In the genomic region with DNA sequence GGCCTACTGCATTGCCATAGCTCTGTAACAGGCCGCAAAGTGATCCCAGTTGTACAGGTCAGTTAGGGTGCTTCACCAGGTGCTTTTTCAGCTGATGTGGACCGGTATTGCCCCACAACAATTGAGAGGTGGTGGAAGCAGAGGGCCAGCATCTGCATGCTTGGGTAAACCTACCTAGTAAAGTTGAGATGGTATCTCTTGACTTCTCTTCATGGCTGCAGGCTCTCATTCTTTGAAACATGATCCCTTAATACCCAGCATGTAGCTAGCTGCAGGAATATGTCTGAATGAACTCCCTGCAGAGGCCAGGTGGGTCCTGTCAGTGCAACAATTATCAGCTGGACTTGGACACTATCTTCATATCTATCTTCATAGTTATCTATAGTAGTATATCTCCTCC, we compare ENCODE assay signal across 21 cellular contexts.
DNase-seq lines count a peak whose midpoint lies in the region; ATAC-seq and TF ChIP-seq lines count a peak whose summit lies in the region.
"Had no signal": no experiment of that assay in that cellular context is flagged by ENCODE, and none has a peak within 500 bp of the region (broad histone marks: within the 10 kb centered on the region; RNA-seq: fewer than 3 reads in every experiment).

No MANE protein-coding gene starts in this region.

- H3K4me1 Mint-ChIP-seq in T-helper 2 cell treated with Interferon-gamma antibody and Interleukin-4, amounts not matched to agents 5 μg/mL and 100 μg/mL, for 36 hours (ENCODE audit: low read depth), result no peaks in the 10 kb centered on the region

- H3K9me3 Mint-ChIP-seq in T-helper 2 cell treated with Interferon-gamma antibody and Interleukin-4, amounts not matched to agents 5 μg/mL and 100 μg/mL, for 36 hours, result no peaks in the 10 kb centered on the region
- H3K9me3 Mint-ChIP-seq: CD8-positive, alpha-beta T cell; neural progenitor cell had no signal

- H3K27me3 Mint-ChIP-seq in T-helper 2 cell treated with Interferon-gamma antibody and Interleukin-4, amounts not matched to agents 5 μg/mL and 100 μg/mL, for 36 hours (ENCODE audit: low read depth), result no peaks in the 10 kb centered on the region

- ATAC-seq in HG03571 (IDR thresholded peaks at IDR 0.05; ENCODE audit: unreplicated experiment), result no peak
- ATAC-seq: CD8-positive, alpha-beta T cell; left colon; mucosa of descending colon had no signal

- DNase-seq in DMS53 treated with DMSO at 0.1 percent for 48 hours (lab: John Stamatoyannopoulos, UW; ENCODE audit: unreplicated experiment), result peak; percentile 69
- peak; percentile 76 for DNase-seq in NCI-H510A (lab: John Stamatoyannopoulos, UW)
- peak; percentile 32 for DNase-seq in iPS-NIHi11 (ENCODE audit: low spot score)
- no peak for DNase-seq in H4 (ENCODE audit: low spot score)
- no peak for DNase-seq in DMS114 treated with DMSO at 0.1 percent for 48 hours (lab: John Stamatoyannopoulos, UW; ENCODE audit: unreplicated experiment)
- DNase-seq in T-helper 2 cell treated with Interferon-gamma antibody and Interleukin-4, amounts not matched to agents 5 μg/mL and 100 μg/mL, for 36 hours (ENCODE audit: low spot score), result no peak
- DNase-seq: activated CD4-positive, alpha-beta T cell treated with anti-CD3 and anti-CD28 coated beads, Interleukin-2, amount 50 U/mL, for 48 hours; CD8-positive, alpha-beta T cell; effector memory CD4-positive, alpha-beta T cell; esophagus squamous epithelium; left colon; mucosa of descending colon; NCI-H1105; NCI-H2227 treated with DMSO at 0.1 percent for 48 hours; retina; SHP77; T-helper 1 cell; WERI-Rb-1 had no signal

- H3K27ac Mint-ChIP-seq in T-helper 2 cell treated with Interferon-gamma antibody and Interleukin-4, amounts not matched to agents 5 μg/mL and 100 μg/mL, for 36 hours, result no peak overlapping the region
- H3K27ac Mint-ChIP-seq: CD8-positive, alpha-beta T cell; neural progenitor cell had no signal

- H3K27ac ChIP-seq in 22Rv1, result peak overlapping the region; percentile 81
- H3K27ac ChIP-seq: esophagus squamous epithelium, neural progenitor cell, WERI-Rb-1 had no signal

- TF ChIP-seq CTCF in 22Rv1 (IDR thresholded peaks at IDR 0.05), result no peak

- no peaks in the 10 kb centered on the region for H3K36me3 Mint-ChIP-seq in T-helper 2 cell treated with Interferon-gamma antibody and Interleukin-4, amounts not matched to agents 5 μg/mL and 100 μg/mL, for 36 hours (ENCODE audit: low read depth)
- H3K36me3 Mint-ChIP-seq: CD8-positive, alpha-beta T cell; neural progenitor cell had no signal

- H3K4me3 Mint-ChIP-seq in T-helper 2 cell treated with Interferon-gamma antibody and Interleukin-4, amounts not matched to agents 5 μg/mL and 100 μg/mL, for 36 hours, result no peak overlapping the region
- H3K4me3 Mint-ChIP-seq: CD8-positive, alpha-beta T cell; neural progenitor cell had no signal

Comparison
In these comparisons a context has a peak if more than half of its experiments do, and no peak if none do; other contexts are left out.
1. DNase-seq: peak in DMS53 treated with DMSO at 0.1 percent for 48 hours (single experiment), NCI-H510A (single experiment) and iPS-NIHi11 (single experiment); none in H4 (single experiment), DMS114 treated with DMSO at 0.1 percent for 48 hours (single experiment) and T-helper 2 cell treated with Interferon-gamma antibody and Interleukin-4, amounts not matched to agents 5 μg/mL and 100 μg/mL, for 36 hours (single experiment).